In the genomic region with DNA sequence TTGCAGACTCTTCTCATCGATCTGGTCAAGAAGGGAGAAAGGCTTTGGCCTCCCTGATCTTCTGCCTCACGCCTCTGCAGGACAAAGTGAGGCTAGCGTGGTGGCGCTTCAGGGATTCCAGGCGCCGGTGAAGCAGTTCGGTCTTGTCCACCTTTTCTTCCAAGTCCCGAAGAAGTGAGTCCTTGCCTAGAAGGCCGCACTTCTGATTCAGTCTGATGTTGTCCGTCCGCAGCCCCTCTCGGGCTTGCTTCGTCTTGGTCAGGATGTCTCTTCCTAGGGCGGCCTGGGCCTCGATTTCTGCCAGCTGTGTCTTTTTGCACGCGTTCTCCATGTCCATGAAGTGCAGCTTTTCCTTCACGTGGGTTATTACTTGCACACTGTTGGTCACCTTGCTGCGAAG, we compare ENCODE assay signal across 19 cellular contexts. TPM values are rescaled to one million over a fixed set of nuclear protein-coding genes. Genes with fewer than 3 reads are reported as not detected.
A peak's percentile ranks its signal among the peaks of the same experiment; 100 is the strongest.
DNase-seq lines count a peak whose midpoint lies in the region; ATAC-seq, FAIRE-seq and TF ChIP-seq lines count a peak whose summit lies in the region.
"Had no signal": no experiment of that assay in that cellular context is flagged by ENCODE, and none has a peak within 500 bp of the region (broad histone marks: within the 10 kb centered on the region; RNA-seq: fewer than 3 reads in every experiment).

No MANE protein-coding gene starts in this region.

- H3K79me2 ChIP-seq in ACC112 (ENCODE audit: control insufficient read depth, insufficient read depth, low read length, unreplicated experiment) (peaks cover 38% of the 10 kb centered on the region), GM23338 (replicated peaks; ENCODE audit: insufficient read depth) (peaks cover 25% of the 10 kb centered on the region), K562 (ENCODE audit: control insufficient read depth, insufficient read depth, low read length) (peaks cover 29% of the 10 kb centered on the region)

- no peak overlapping the region for H3K9ac ChIP-seq in K562 (ENCODE audit: insufficient read depth in 1 of 2, low read depth in 2 of 2, low read length in 2 of 2)
- H3K9ac ChIP-seq: parathyroid adenoma had no signal

- H3K4me1 ChIP-seq in ACC112 (ENCODE audit: control insufficient read depth, insufficient read depth, low read length, unreplicated experiment) (peaks cover 31% of the 10 kb centered on the region), GM23338 (ENCODE audit: insufficient read depth) (peaks cover 9% of the 10 kb centered on the region; the same call in 1 of the 2 replicates), K562 (replicated peaks in 1 of 2; ENCODE audit: control insufficient read depth in 2 of 2, insufficient read depth in 2 of 2, low read length in 2 of 2) (peaks cover 14 to 32% of the 10 kb centered on the region in 2 experiments; a peak in 4 of 5 replicates), Peyer's patch (peaks cover 4 to 34% (median 21%) of the 10 kb centered on the region in 4 donors)
- peaks cover 20 to 24% of the 10 kb centered on the region in 2 donors for H3K4me1 ChIP-seq in naive thymus-derived CD4-positive, alpha-beta T cell (ENCODE audit: control insufficient read depth in 2 of 2, insufficient read depth in 2 of 2, low read length in 2 of 2)

- TF ChIP-seq POLR2A in K562 (conservative IDR thresholded peaks at IDR 0.05) (no peak), Peyer's patch (IDR thresholded peaks at IDR 0.05) (no peak)

- H3K36me3 Mint-ChIP-seq in GM23338 (ENCODE audit: low read depth) = no peaks in the 10 kb centered on the region; the same call in 2 of the 3 replicates
- peaks cover 0 to 8% (median 4%) of the 10 kb centered on the region in 5 donors for H3K36me3 Mint-ChIP-seq in naive thymus-derived CD4-positive, alpha-beta T cell

- no peak for TF ChIP-seq EP300 in K562 (IDR thresholded peaks at IDR 0.05; ENCODE audit: low read length)

- H4K20me1 ChIP-seq in GM23338 (replicated peaks; ENCODE audit: insufficient read depth) = peaks cover 21% of the 10 kb centered on the region
- H4K20me1 ChIP-seq in K562 (replicated peaks; ENCODE audit: control insufficient read depth, insufficient read depth, low read length) = peaks cover 6% of the 10 kb centered on the region; the same call in 1 of the 2 replicates

- POLR2A ChIA-PET in K562 (lab: Yijun Ruan, JAX) = interaction anchor here (0.5 to 1.2 kb wide), 3 partner anchors 27 to 322 kb away, joined by 3 read pairs; a partner anchor contains a TSS
- POLR2A ChIA-PET in naive thymus-derived CD4-positive, alpha-beta T cell (lab: Charles Lee) = interaction anchor here (0.7 to 8.2 kb wide), 4 partner anchors 10 to 257 kb away, joined by 3 to 173 read pairs (median 4); a partner anchor contains a TSS

- H3K4me3 Mint-ChIP-seq in GM23338 = peak overlapping the region; percentile 85; the same call in 1 of the 3 replicates
- peak overlapping the region in 9 of 10 donors; percentile 7 to 90 (median 81) for H3K4me3 Mint-ChIP-seq in naive thymus-derived CD4-positive, alpha-beta T cell
- H3K4me3 Mint-ChIP-seq: T-helper 1 cell treated with Interleukin-12 subunit alpha and Interleukin-12 subunit beta and Interleukin-4 antibody, amounts not matched to agents 30 μg/mL and 1 μg/mL, for 36 hours had no signal

- H3K27ac ChIP-seq in ACC112 (ENCODE audit: low read depth, low read length) (no peak overlapping the region), GM23338 (ENCODE audit: low read depth) (no peak overlapping the region), K562 (ENCODE audit: extremely low read depth, low read depth, low read length) (no peak overlapping the region), Peyer's patch (no peak overlapping the region)
- no peak overlapping the region for H3K27ac ChIP-seq in naive thymus-derived CD4-positive, alpha-beta T cell (ENCODE audit: low read depth, low read length)
- H3K27ac ChIP-seq: parathyroid adenoma had no signal

- CTCF ChIA-PET in K562 (lab: Yijun Ruan, JAX; ENCODE audit: low intra/inter-chr PET ratio) = no interaction called here
- CTCF ChIA-PET in naive thymus-derived CD4-positive, alpha-beta T cell (lab: Charles Lee) = interaction anchor here (0.6 to 6.9 kb wide), 3 partner anchors 28 to 324 kb away, joined by 3 to 73 read pairs (median 3); a partner anchor contains a TSS

- H3K27me3 Mint-ChIP-seq in GM23338 (ENCODE audit: insufficient read depth, low read depth, poor library complexity) = peaks cover 25% of the 10 kb centered on the region
- peaks cover 0 to 15% (median 0%) of the 10 kb centered on the region in 5 donors for H3K27me3 Mint-ChIP-seq in naive thymus-derived CD4-positive, alpha-beta T cell

- no peak for ATAC-seq in GM23338
- ATAC-seq in K562 = no peak
- ATAC-seq in naive thymus-derived CD4-positive, alpha-beta T cell = no peak
- no peak for ATAC-seq in HG03175 (IDR thresholded peaks at IDR 0.05; ENCODE audit: unreplicated experiment)

- TF ChIP-seq CTCF in GM23338 (conservative IDR thresholded peaks at IDR 0.05; ENCODE audit: low read depth in 2 of 2) (no peak), K562 (IDR thresholded peaks at IDR 0.05 in 2 of 3, conservative IDR thresholded peaks at IDR 0.05 in 1 of 3; ENCODE audit: insufficient read depth in 2 of 3, low read depth in 1 of 3, low read length in 3 of 3) (no peak), Peyer's patch (IDR thresholded peaks at IDR 0.05) (no peak)

- no peak for FAIRE-seq in K562 (lab: Jason Lieb, UNC)
- FAIRE-seq: endometrium, urothelium cell line had no signal

- H3F3A ChIP-seq in GM23338 (replicated peaks; ENCODE audit: low read depth) = 0 out of 2 replicates have a peak, but pooled peaks cover 3% of the 10 kb centered on the region

- intact Hi-C loops in K562 (cut with micrococcal nuclease) = no loop called here
- intact Hi-C loops in naive thymus-derived CD4-positive, alpha-beta T cell (cut with micrococcal nuclease) = no loop called here

- H2AFZ ChIP-seq in ACC112 (ENCODE audit: low read length, unreplicated experiment) = no peak overlapping the region
- no peak overlapping the region for H2AFZ ChIP-seq in GM23338
- no peak overlapping the region for H2AFZ ChIP-seq in K562 (ENCODE audit: low read depth, low read length)

- 82% methylated on average over 19 of the region's 19 CpGs for WGBS in K562 (ENCODE audit: insufficient coverage, low coverage, missing lambda C conversion rate)

- no peaks in the 10 kb centered on the region for H3K9me3 ChIP-seq in K562 (replicated peaks; ENCODE audit: control insufficient read depth, insufficient read depth, low read depth, low read length)
- H3K9me3 ChIP-seq in naive thymus-derived CD4-positive, alpha-beta T cell (ENCODE audit: control insufficient read depth in 2 of 3, low read length in 3 of 3) = no peaks in the 10 kb centered on the region
- no peaks in the 10 kb centered on the region for H3K9me3 ChIP-seq in Peyer's patch

- H3K4me3 ChIP-seq in ACC112 (ENCODE audit: low read depth, low read length) (peak overlapping the region; percentile 77; the same call in 1 of the 2 replicates), GM23338 (no peak overlapping the region; the same call in 1 of the 2 replicates), K562 (no peak overlapping the region), Peyer's patch (no peak overlapping the region)
- no peak overlapping the region for H3K4me3 ChIP-seq in naive thymus-derived CD4-positive, alpha-beta T cell (ENCODE audit: low read length)

- H3K4me1 Mint-ChIP-seq in GM23338 = peaks cover 31% of the 10 kb centered on the region
- H3K4me1 Mint-ChIP-seq in naive thymus-derived CD4-positive, alpha-beta T cell = peaks cover 25 to 51% (median 44%) of the 10 kb centered on the region in 7 donors

- DNase-seq in GM23338 (ENCODE audit: low spot score) (no peak), K562 (ENCODE audit: extremely low read depth in 1 of 4, low spot score in 3 of 4) (no peak), RPMI8226 (no peak), NCI-H345 treated with DMSO at 0.1 percent for 48 hours (lab: John Stamatoyannopoulos, UW; ENCODE audit: unreplicated experiment) (no peak), Peyer's patch (no peak)
- no peak for DNase-seq in naive thymus-derived CD4-positive, alpha-beta T cell
- DNase-seq: activated gamma-delta T cell; aorta; EL; foreskin fibroblast; midbrain; NCI-H1694; stimulated activated CD4-positive, alpha-beta T cell treated with anti-CD3 and anti-CD28 coated beads, Interleukin-2, amount 100 ng/mL, for 48 hours had no signal

- in situ Hi-C loops in K562 (cut with MboI) = no loop called here

- TF ChIP-seq RAD21 in K562 (CRISPR knock-in tag; conservative IDR thresholded peaks at IDR 0.05 in 1 of 2, IDR thresholded peaks at IDR 0.05 in 1 of 2) = no peak

- H3K27ac Mint-ChIP-seq in GM23338 = no peak overlapping the region
- peak overlapping the region in 5 of 9 donors; percentile 4 to 73 (median 68) for H3K27ac Mint-ChIP-seq in naive thymus-derived CD4-positive, alpha-beta T cell
- H3K27ac Mint-ChIP-seq: T-helper 1 cell treated with Interleukin-12 subunit alpha and Interleukin-12 subunit beta and Interleukin-4 antibody, amounts not matched to agents 30 μg/mL and 1 μg/mL, for 36 hours had no signal

- H3K36me3 ChIP-seq in ACC112 (ENCODE audit: insufficient read depth, low read length) (no peaks in the 10 kb centered on the region), GM23338 (ENCODE audit: insufficient read depth) (no peaks in the 10 kb centered on the region), K562 (ENCODE audit: control insufficient read depth, insufficient read depth, low read length) (peaks cover 9% of the 10 kb centered on the region; the same call in 1 of the 3 replicates), Peyer's patch (no peaks in the 10 kb centered on the region)
- H3K36me3 ChIP-seq in naive thymus-derived CD4-positive, alpha-beta T cell (ENCODE audit: control insufficient read depth in 2 of 3, insufficient read depth in 3 of 3, low read length in 3 of 3) = peaks cover 0 to 15% (median 0%) of the 10 kb centered on the region in 3 experiments

- H3K27me3 ChIP-seq in ACC112 (ENCODE audit: insufficient read depth, low read length) (no peaks in the 10 kb centered on the region), GM23338 (ENCODE audit: insufficient read depth) (peaks cover 32% of the 10 kb centered on the region), K562 (ENCODE audit: control insufficient read depth in 2 of 2, insufficient read depth in 2 of 2, low read length in 2 of 2) (no peaks in the 10 kb centered on the region), Peyer's patch (no peaks in the 10 kb centered on the region)
- no peaks in the 10 kb centered on the region for H3K27me3 ChIP-seq in naive thymus-derived CD4-positive, alpha-beta T cell (ENCODE audit: control insufficient read depth in 2 of 2, insufficient read depth in 2 of 2, low read length in 2 of 2)

- H3K9me1 ChIP-seq in K562 (ENCODE audit: control insufficient read depth, insufficient read depth, low read length) = no peaks in the 10 kb centered on the region

- no peaks in the 10 kb centered on the region for H3K9me2 ChIP-seq in GM23338 (ENCODE audit: insufficient read depth)

- no peaks in the 10 kb centered on the region; the same call in 1 of the 3 replicates for H3K9me3 Mint-ChIP-seq in GM23338
- H3K9me3 Mint-ChIP-seq in naive thymus-derived CD4-positive, alpha-beta T cell = peaks cover 0 to 4% (median 0%) of the 10 kb centered on the region in 11 donors
- H3K9me3 Mint-ChIP-seq: T-helper 1 cell treated with Interleukin-12 subunit alpha and Interleukin-12 subunit beta and Interleukin-4 antibody, amounts not matched to agents 30 μg/mL and 1 μg/mL, for 36 hours had no signal

- H3K4me2 ChIP-seq in GM23338 (no peak overlapping the region), K562 (ENCODE audit: insufficient read depth, low read length) (no peak overlapping the region)

- BruUV-seq in K562 (replicated peaks; lab: Mats Ljungman, UMichigan) = no TSS peak

RNA-seq across cellular contexts. Expression of a gene that starts 1.9 kb away (rescaled TPM):
- total RNA-seq in GM23338 (2014; rRNA removed; shearing (Covaris generic)) = 11.4 and 12.0 TPM in 2 replicates
- polyA plus RNA-seq in GM23338 (2016; fragmentation: Nextera tagmentation; extraction: Ambion mirVana) (3.0 and 3.6 TPM in 2 replicates), K562 (2011; rRNA removed) (3.8 and 4.2 TPM in 2 replicates), K562 (2014; fragmentation: Illumina TruSeq; extraction: Trizol) (9.2 and 11.8 TPM in 2 replicates), K562 (2014; fragmentation: Nextera tagmentation; extraction: Ambion mirVana) (under 1 TPM; 0.55 to 0.81 TPM), K562 (2014; rRNA removed) (7.4 and 7.7 TPM in 2 replicates)
- total RNA-seq in K562 (2011; cell fraction: chromatin; rRNA removed; ENCODE audit: low replicate concordance) = 12.9 and 18.0 TPM in 2 replicates
- total RNA-seq in K562 (2011; cell fraction: nucleolus; rRNA removed) = 10.0 and 11.0 TPM in 2 replicates
- 11.2 and 11.5 TPM in 2 replicates for total RNA-seq in K562 (2011; cell fraction: nucleoplasm; rRNA removed)
- total RNA-seq in K562 (2014; rRNA removed) (8.6 and 11.5 TPM in 2 replicates), K562 (2014; rRNA removed; fragmentation: Illumina TruSeq; extraction: Trizol) (6.3 and 7.5 TPM in 2 replicates), K562 (2015; rRNA removed; fragmentation: Illumina TruSeq; extraction: Trizol) (10.4 and 10.9 TPM in 2 replicates), K562 (2021) (11.9 and 12.2 TPM in 2 replicates), Peyer's patch (10 to 100 TPM; 23.1 to 31.4 (median 27.8) TPM)
- polyA plus RNA-seq in K562 (2011; cell fraction: cytosol; rRNA removed) = 4.6 and 5.4 TPM in 2 replicates
- polyA plus RNA-seq in K562 (2011; cell fraction: nucleus; rRNA removed) = 4.7 and 8.2 TPM in 2 replicates
- 10.8 and 12.4 TPM in 2 replicates for polyA plus RNA-seq in K562 (2012)
- polyA minus RNA-seq in K562 (2011; rRNA and poly(A)+ RNA removed) = 4.9 and 5.9 TPM in 2 replicates
- polyA minus RNA-seq in K562 (2011; cell fraction: cytosol; rRNA and poly(A)+ RNA removed) = 5.5 and 5.6 TPM in 2 replicates
- polyA minus RNA-seq in K562 (2011; cell fraction: nucleus; rRNA and poly(A)+ RNA removed) = 3.8 and 6.1 TPM in 2 replicates
- total RNA-seq in naive thymus-derived CD4-positive, alpha-beta T cell = 10 to 100 TPM; 26.8 to 49.0 (median 41.5) TPM
- polyA plus RNA-seq in naive thymus-derived CD4-positive, alpha-beta T cell = 1 to 10 TPM; 4.0 to 5.3 TPM

RNA-seq across cellular contexts. Expression of a gene that starts 26.6 kb away (rescaled TPM):
- 27.4 and 27.6 TPM in 2 replicates for total RNA-seq in GM23338 (2014; rRNA removed; shearing (Covaris generic))
- 108 and 112 TPM in 2 replicates for polyA plus RNA-seq in GM23338 (2016; fragmentation: Nextera tagmentation; extraction: Ambion mirVana)
- total RNA-seq in K562 (2011; cell fraction: chromatin; rRNA removed; ENCODE audit: low replicate concordance) = 36.2 and 43.9 TPM in 2 replicates
- total RNA-seq in K562 (2011; cell fraction: nucleolus; rRNA removed) = 32.4 and 37.0 TPM in 2 replicates
- total RNA-seq in K562 (2011; cell fraction: nucleoplasm; rRNA removed) = 41.4 and 49.8 TPM in 2 replicates
- total RNA-seq in K562 (2014; rRNA removed) = 72.5 and 99.5 TPM in 2 replicates
- 86.6 and 90.2 TPM in 2 replicates for total RNA-seq in K562 (2014; rRNA removed; fragmentation: Illumina TruSeq; extraction: Trizol)
- 77.4 and 84.4 TPM in 2 replicates for total RNA-seq in K562 (2015; rRNA removed; fragmentation: Illumina TruSeq; extraction: Trizol)
- total RNA-seq in K562 (2021) = 59.7 and 63.7 TPM in 2 replicates
- polyA plus RNA-seq in K562 (2011; rRNA removed) = 34.9 and 43.4 TPM in 2 replicates
- 16.6 and 26.2 TPM in 2 replicates for polyA plus RNA-seq in K562 (2011; cell fraction: cytosol; rRNA removed)
- 16.0 and 19.8 TPM in 2 replicates for polyA plus RNA-seq in K562 (2011; cell fraction: nucleus; rRNA removed)
- 23.4 and 48.5 TPM in 2 replicates for polyA plus RNA-seq in K562 (2012)
- 87.3 and 88.7 TPM in 2 replicates for polyA plus RNA-seq in K562 (2014; fragmentation: Illumina TruSeq; extraction: Trizol)
- polyA plus RNA-seq in K562 (2014; fragmentation: Nextera tagmentation; extraction: Ambion mirVana) = 100 to 1,000 TPM; 125 to 192 TPM
- 64.3 and 65.9 TPM in 2 replicates for polyA plus RNA-seq in K562 (2014; rRNA removed)
- 59.1 and 61.5 TPM in 2 replicates for polyA minus RNA-seq in K562 (2011; rRNA and poly(A)+ RNA removed)
- polyA minus RNA-seq in K562 (2011; cell fraction: cytosol; rRNA and poly(A)+ RNA removed) = 21.3 and 24.2 TPM in 2 replicates
- polyA minus RNA-seq in K562 (2011; cell fraction: nucleus; rRNA and poly(A)+ RNA removed) = 18.3 and 25.0 TPM in 2 replicates
- 10 to 100 TPM; 34.5 to 53.3 (median 49.1) TPM for total RNA-seq in naive thymus-derived CD4-positive, alpha-beta T cell
- polyA plus RNA-seq in naive thymus-derived CD4-positive, alpha-beta T cell = 10 to 100 TPM; 38.3 to 45.0 TPM
- 10 to 100 TPM; 13.2 to 35.4 (median 17.8) TPM for total RNA-seq in Peyer's patch
